32 cellular contexts compared by ENCODE assay signal in the genomic region with DNA sequence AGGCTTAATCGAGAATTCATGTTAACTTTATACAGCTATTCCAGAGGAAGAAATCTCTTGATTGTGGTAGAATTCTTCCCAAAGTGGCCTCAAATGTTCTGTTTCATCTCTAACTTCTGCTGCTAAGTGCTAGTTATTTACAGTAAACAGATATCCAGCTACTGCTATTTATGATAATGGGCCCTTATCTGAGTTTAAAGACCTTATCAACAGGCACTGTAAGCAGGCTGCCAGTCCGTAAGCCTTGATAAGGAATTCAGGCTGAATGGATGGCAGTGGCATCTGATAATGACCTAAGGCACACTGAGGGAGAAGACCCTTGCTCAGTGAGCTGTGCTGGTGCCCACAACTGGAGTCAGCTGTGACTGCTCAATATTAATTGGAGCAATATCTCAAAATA. TPM values are rescaled to one million over a fixed set of nuclear protein-coding genes. Genes with fewer than 3 reads are reported as not detected.
"Had no signal": no experiment of that assay in that cellular context is flagged by ENCODE, and none has a peak within 500 bp of the region (broad histone marks: within the 10 kb centered on the region; RNA-seq: fewer than 3 reads in every experiment).

No MANE protein-coding gene starts in this region.

- H3K4me2 ChIP-seq: PC-9, SK-N-SH had no signal

- DNase-seq: KG1, MM.1S, MV-4-11, NCI-H1092, NCI-H1105 treated with DMSO at 0.1 percent for 48 hours, NCI-H1417, NCI-H1436, NCI-H146, NCI-H1694, NCI-H187, NCI-H1930, NCI-H2029 treated with DMSO at 0.1 percent for 48 hours, NCI-H2081 treated with DMSO at 0.1 percent for 48 hours, NCI-H2107, NCI-H2171, NCI-H226, NCI-H446 treated with DMSO at 0.1 percent for 48 hours, NCI-H510A, NCI-H524, NCI-H526, NCI-H69, NCI-H748 treated with DMSO at 0.1 percent for 48 hours, NCI-H82, PC-9, Right ventricle myocardium superior, RPMI8226, SHP77 treated with DMSO at 0.1 percent for 48 hours, SK-N-SH, SW 1271 had no signal

- FAIRE-seq: RCC 7860 had no signal

- H3K27me3 ChIP-seq: SJSA1 had no signal

- H2AFZ ChIP-seq: PC-9 had no signal

- H3K36me3 ChIP-seq: SJSA1 had no signal

- H3K27ac ChIP-seq: PC-9, SJSA1 had no signal

- H3K9me3 ChIP-seq: SJSA1, SK-N-SH had no signal

- H3K4me3 ChIP-seq: PC-9, SJSA1 had no signal

- H3K4me1 ChIP-seq: SJSA1 had no signal

- H3K9ac ChIP-seq: SK-N-SH had no signal

- ATAC-seq: Panc1 had no signal

RNA-seq across cellular contexts. Expression of a gene that starts 59.0 kb away (rescaled TPM):
- total RNA-seq: Right ventricle myocardium superior had no signal
- polyA plus RNA-seq: SK-N-SH had no signal
